In the genomic region with DNA sequence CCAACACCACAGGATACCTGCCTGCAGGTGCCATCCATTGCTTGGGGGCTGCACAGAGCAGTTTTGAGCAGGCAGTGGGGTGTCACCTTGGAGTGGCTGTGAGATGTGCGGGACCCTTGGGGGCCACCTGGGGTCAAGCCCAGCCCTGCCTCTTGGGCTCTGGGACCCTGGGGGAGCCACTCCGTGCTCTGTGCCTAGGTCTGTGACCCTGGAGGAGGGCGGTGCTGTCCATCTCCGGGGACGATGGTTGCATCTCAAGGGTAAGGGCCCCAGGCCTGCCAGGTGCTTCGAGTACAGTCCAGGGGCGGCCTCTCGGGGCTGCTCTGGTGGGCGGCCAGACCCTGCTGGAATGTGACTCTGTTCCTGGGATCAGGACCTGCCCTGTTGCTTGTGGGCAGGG, we compare ENCODE assay signal across 23 cellular contexts. TPM values are rescaled to one million over a fixed set of nuclear protein-coding genes. Genes with fewer than 3 reads are reported as not detected.
"Had no signal": no experiment of that assay in that cellular context is flagged by ENCODE, and none has a peak within 500 bp of the region (broad histone marks: within the 10 kb centered on the region; RNA-seq: fewer than 3 reads in every experiment).

No MANE protein-coding gene starts in this region.

- H3K9me3 Mint-ChIP-seq: naive thymus-derived CD8-positive, alpha-beta T cell had no signal

- H3K36me3 ChIP-seq: heart right ventricle, sigmoid colon, tibial artery, upper lobe of left lung, uterus had no signal

- H3K27ac Mint-ChIP-seq: naive thymus-derived CD8-positive, alpha-beta T cell had no signal

- H3K27me3 ChIP-seq: uterus had no signal

- FAIRE-seq: frontal cortex had no signal

- DNase-seq: cortex of kidney; dorsolateral prefrontal cortex; effector CD8-positive, alpha-beta T cell; naive thymus-derived CD8-positive, alpha-beta T cell; posterior cingulate gyrus; sigmoid colon; stimulated activated CD4-positive, alpha-beta T cell treated with anti-CD3 and anti-CD28 coated beads, Interleukin-2, amount 100 ng/mL, for 48 hours; stimulated activated naive CD8-positive, alpha-beta T cell treated with anti-CD3 and anti-CD28 coated beads, Interleukin-15, Interleukin-2, amounts not matched to agents 100 U/mL and 50 U/mL, for 24 hours; tibial artery had no signal

- H3K4me3 Mint-ChIP-seq: naive thymus-derived CD8-positive, alpha-beta T cell had no signal

- H3K4me3 ChIP-seq: dorsolateral prefrontal cortex, sigmoid colon, skin epidermis, tibial artery, upper lobe of left lung, uterus had no signal

- H3K9me3 ChIP-seq: heart right ventricle, sigmoid colon, tibial artery, upper lobe of left lung, uterus had no signal

- H3K4me1 ChIP-seq: sigmoid colon had no signal

- H3K27ac ChIP-seq: dorsolateral prefrontal cortex, sigmoid colon, skin epidermis, tibial artery, upper lobe of left lung had no signal

- H3K36me3 Mint-ChIP-seq: naive thymus-derived CD8-positive, alpha-beta T cell had no signal

- ATAC-seq: esophagus mucosa; naive thymus-derived CD8-positive, alpha-beta T cell; stimulated activated naive CD8-positive, alpha-beta T cell treated with anti-CD3 and anti-CD28 coated beads, Interleukin-15, Interleukin-2, amounts not matched to agents 100 U/mL and 50 U/mL, for 24 hours had no signal

RNA-seq across cellular contexts. Expression of gene GATA5, which starts 8.7 kb away (rescaled TPM):
- total RNA-seq: esophagus mucosa; frontal cortex; glomerular endothelial cell; mononuclear cell; naive thymus-derived CD8-positive, alpha-beta T cell; osteocyte; temporal lobe had no signal
- polyA plus RNA-seq: naive thymus-derived CD8-positive, alpha-beta T cell; neural cell had no signal

RNA-seq across cellular contexts. Expression of gene RBBP8NL, which starts 57.1 kb away (rescaled TPM):
- total RNA-seq: fibroblast of lung; frontal cortex; glomerular endothelial cell; heart right ventricle; left lobe of liver; mononuclear cell; naive thymus-derived CD8-positive, alpha-beta T cell; osteocyte; pulmonary artery endothelial cell; sigmoid colon; temporal lobe had no signal
- polyA plus RNA-seq: fibroblast of lung; heart right ventricle; naive thymus-derived CD8-positive, alpha-beta T cell; neural cell had no signal
